Comparison of ENCODE assay signal across 1 cellular context in genomic region chr11:47249378-47249715, GRCh38.
TF ChIP-seq lines count a peak whose summit lies in the region.

No MANE protein-coding gene starts in this region.

TF ChIP-seq in endothelial cell of umbilical vein, 7 proteins besides CTCF, POLR2A, EP300 and RAD21:
- TF ChIP-seq MAX (IDR thresholded peaks at IDR 0.05; ENCODE audit: insufficient read depth, insufficient read length): no peak
- no peak for TF ChIP-seq GATA2 (IDR thresholded peaks at IDR 0.05; ENCODE audit: insufficient read depth, insufficient read length, low read depth, low read length)
- no peak for TF ChIP-seq JUN (IDR thresholded peaks at IDR 0.05; ENCODE audit: borderline replicate concordance, insufficient read depth, insufficient read length, low read depth)
- TF ChIP-seq MYC (IDR thresholded peaks at IDR 0.05; ENCODE audit: low read depth, low read length): no peak
- TF ChIP-seq POLR2AphosphoS5 (IDR thresholded peaks at IDR 0.05; ENCODE audit: insufficient read depth, low read depth, low read length): no peak
- no peak for TF ChIP-seq FOS (IDR thresholded peaks at IDR 0.05; ENCODE audit: borderline replicate concordance, insufficient read depth, low read length)
- TF ChIP-seq EZH2 (IDR thresholded peaks at IDR 0.05; ENCODE audit: borderline replicate concordance, low read depth, low read length, severe bottlenecking): no peak
